Comparison of ENCODE assay signal across 11 cellular contexts in genomic region chr3:156761007-156761406, GRCh38.
DNase-seq lines count a peak whose midpoint lies in the region; ATAC-seq and TF ChIP-seq lines count a peak whose summit lies in the region.
"Had no signal": no experiment of that assay in that cellular context is flagged by ENCODE, and none has a peak within 500 bp of the region (broad histone marks: within the 10 kb centered on the region; RNA-seq: fewer than 3 reads in every experiment).

No MANE protein-coding gene starts in this region.

- peak overlapping the region; percentile 44 for H3K27ac Mint-ChIP-seq in activated T-cell treated with anti-CD3 and anti-CD28 coated beads, Interleukin-2, amount 50 U/mL, for 24 hours
- no peak overlapping the region for H3K27ac Mint-ChIP-seq in activated T-cell treated with anti-CD3 and anti-CD28 coated beads, Interleukin-2, amount 50 U/mL, for 72 hours
- H3K27ac Mint-ChIP-seq in type B pancreatic cell = peak overlapping the region; percentile 11

- TF ChIP-seq CTCF in type B pancreatic cell (conservative IDR thresholded peaks at IDR 0.05) = no peak

- intact Hi-C loops in Right ventricle myocardium inferior (cut with DNase I) = no loop called here

- DNase-seq in activated T-cell treated with anti-CD3 and anti-CD28 coated beads, Interleukin-2, amount 50 U/mL, for 24 hours = no peak
- DNase-seq in activated T-cell treated with anti-CD3 and anti-CD28 coated beads, Interleukin-2, amount 50 U/mL, for 72 hours = no peak
- DNase-seq in NCI-H774 (lab: John Stamatoyannopoulos, UW) (peak; percentile 59), epithelial cell of prostate (ENCODE audit: low read depth, low spot score) (no peak), type B pancreatic cell (ENCODE audit: extremely low spot score, unreplicated experiment) (no peak), Right ventricle myocardium inferior (ENCODE audit: missing footprints) (no peak)
- DNase-seq: activated naive CD4-positive, alpha-beta T cell treated with Interleukin-2 at 50 U/mL for 16 hours; left lung; tibial artery had no signal

- H3K27ac ChIP-seq in epithelial cell of prostate = peak overlapping the region; percentile 78
- H3K27ac ChIP-seq: left lung had no signal

- no peak overlapping the region for H3K4me3 Mint-ChIP-seq in activated T-cell treated with anti-CD3 and anti-CD28 coated beads, Interleukin-2, amount 50 U/mL, for 24 hours
- H3K4me3 Mint-ChIP-seq in activated T-cell treated with anti-CD3 and anti-CD28 coated beads, Interleukin-2, amount 50 U/mL, for 72 hours = no peak overlapping the region
- H3K4me3 Mint-ChIP-seq in type B pancreatic cell = no peak overlapping the region

- no peak for ATAC-seq in activated T-cell treated with anti-CD3 and anti-CD28 coated beads, Interleukin-2, amount 50 U/mL, for 72 hours (replicated peaks in 1 of 2)
- ATAC-seq in Right ventricle myocardium inferior = no peak
- ATAC-seq in HG03135 (IDR thresholded peaks at IDR 0.05; ENCODE audit: unreplicated experiment) = no peak
- ATAC-seq in HG02981 (IDR thresholded peaks at IDR 0.05; ENCODE audit: unreplicated experiment) = no peak

- peaks cover 2% of the 10 kb centered on the region for H3K4me1 Mint-ChIP-seq in activated T-cell treated with anti-CD3 and anti-CD28 coated beads, Interleukin-2, amount 50 U/mL, for 24 hours (ENCODE audit: low read depth)
- H3K4me1 Mint-ChIP-seq in activated T-cell treated with anti-CD3 and anti-CD28 coated beads, Interleukin-2, amount 50 U/mL, for 72 hours (ENCODE audit: low read depth) = no peaks in the 10 kb centered on the region
- peaks cover 28% of the 10 kb centered on the region for H3K4me1 Mint-ChIP-seq in type B pancreatic cell (ENCODE audit: unreplicated experiment)

- H3K36me3 Mint-ChIP-seq in activated T-cell treated with anti-CD3 and anti-CD28 coated beads, Interleukin-2, amount 50 U/mL, for 24 hours (ENCODE audit: low read depth) = no peaks in the 10 kb centered on the region
- no peaks in the 10 kb centered on the region for H3K36me3 Mint-ChIP-seq in activated T-cell treated with anti-CD3 and anti-CD28 coated beads, Interleukin-2, amount 50 U/mL, for 72 hours (ENCODE audit: insufficient read depth in 2 of 2)
- H3K36me3 Mint-ChIP-seq in type B pancreatic cell = no peaks in the 10 kb centered on the region

- H3K9me3 Mint-ChIP-seq in activated T-cell treated with anti-CD3 and anti-CD28 coated beads, Interleukin-2, amount 50 U/mL, for 24 hours = peaks cover 3% of the 10 kb centered on the region
- no peaks in the 10 kb centered on the region for H3K9me3 Mint-ChIP-seq in activated T-cell treated with anti-CD3 and anti-CD28 coated beads, Interleukin-2, amount 50 U/mL, for 72 hours
- no peaks in the 10 kb centered on the region for H3K9me3 Mint-ChIP-seq in type B pancreatic cell

- no peaks in the 10 kb centered on the region for H3K27me3 Mint-ChIP-seq in activated T-cell treated with anti-CD3 and anti-CD28 coated beads, Interleukin-2, amount 50 U/mL, for 24 hours
- H3K27me3 Mint-ChIP-seq in activated T-cell treated with anti-CD3 and anti-CD28 coated beads, Interleukin-2, amount 50 U/mL, for 72 hours (ENCODE audit: low read depth) = peaks cover 7% of the 10 kb centered on the region
- H3K27me3 Mint-ChIP-seq in type B pancreatic cell = no peaks in the 10 kb centered on the region
